Comparison of ENCODE assay signal across 1 cellular context in genomic region chr17:81165246-81166032, GRCh38.
TF ChIP-seq lines count a peak whose summit lies in the region.

Gene PVALEF, plus strand, starts transcription at chr17:81165507. Its CDS starts 15,720 bp downstream, at chr17:81181227.

TF ChIP-seq in HepG2, 621 proteins besides CTCF, POLR2A, EP300 and RAD21 (continued from another document and continues in another):
- peak; percentile 90 for TF ChIP-seq PAXIP1 (CRISPR knock-in tag; conservative IDR thresholded peaks at IDR 0.05)
- no peak for TF ChIP-seq ZNF362 (CRISPR knock-in tag; IDR thresholded peaks at IDR 0.05; ENCODE audit: borderline replicate concordance)
- TF ChIP-seq DNMT3B (CRISPR knock-in tag; conservative IDR thresholded peaks at IDR 0.05) = no peak
- TF ChIP-seq RNF219 (CRISPR knock-in tag; IDR thresholded peaks at IDR 0.05) = no peak; the same call in 1 of the 2 replicates
- peak; percentile 27; the same call in 1 of the 2 replicates for TF ChIP-seq TEAD2 (CRISPR knock-in tag; IDR thresholded peaks at IDR 0.05)
- TF ChIP-seq GABPB1 (CRISPR knock-in tag; IDR thresholded peaks at IDR 0.05) = peak; percentile 78
- TF ChIP-seq FOXK2 (IDR thresholded peaks at IDR 0.05) = no peak
- no peak for TF ChIP-seq ZNF570 (CRISPR knock-in tag; IDR thresholded peaks at IDR 0.05; ENCODE audit: borderline replicate concordance)
- TF ChIP-seq ZNF775 (CRISPR knock-in tag; IDR thresholded peaks at IDR 0.05; ENCODE audit: borderline replicate concordance) = no peak
- no peak for TF ChIP-seq DMTF1 (CRISPR knock-in tag; IDR thresholded peaks at IDR 0.05)
- no peak for TF ChIP-seq ZNF318 (CRISPR knock-in tag; IDR thresholded peaks at IDR 0.05)
- no peak for TF ChIP-seq NR2F1 (CRISPR knock-in tag; IDR thresholded peaks at IDR 0.05)
- TF ChIP-seq TEF (CRISPR knock-in tag; IDR thresholded peaks at IDR 0.05) = no peak
- TF ChIP-seq FOSL1 (CRISPR knock-in tag; IDR thresholded peaks at IDR 0.05; ENCODE audit: borderline replicate concordance) = no peak
- TF ChIP-seq RAD51 (IDR thresholded peaks at IDR 0.05; ENCODE audit: borderline replicate concordance) = no peak
- TF ChIP-seq PBX2 (CRISPR knock-in tag; IDR thresholded peaks at IDR 0.05) = no peak
- TF ChIP-seq TOPORS (CRISPR knock-in tag; IDR thresholded peaks at IDR 0.05) = no peak
- TF ChIP-seq ZNF878 (CRISPR knock-in tag; IDR thresholded peaks at IDR 0.05) = no peak
- peak; percentile 93 for TF ChIP-seq ZNF563 (CRISPR knock-in tag; IDR thresholded peaks at IDR 0.05)
- no peak for TF ChIP-seq ZNF20 (CRISPR knock-in tag; IDR thresholded peaks at IDR 0.05)
- TF ChIP-seq ZFP36L1 (CRISPR knock-in tag; IDR thresholded peaks at IDR 0.05) = no peak
- peak; percentile 79 for TF ChIP-seq HDAC2 (CRISPR knock-in tag; IDR thresholded peaks at IDR 0.05)
- peak; percentile 79 for TF ChIP-seq ZNF709 (CRISPR knock-in tag; IDR thresholded peaks at IDR 0.05)
- no peak for TF ChIP-seq MAFF (IDR thresholded peaks at IDR 0.05; ENCODE audit: low read depth, low read length)
- no peak for TF ChIP-seq PLSCR1 (CRISPR knock-in tag; IDR thresholded peaks at IDR 0.05; ENCODE audit: borderline replicate concordance)
- TF ChIP-seq ZBTB21 (CRISPR knock-in tag; IDR thresholded peaks at IDR 0.05) = no peak
- peak; percentile 78 for TF ChIP-seq HNF4G (IDR thresholded peaks at IDR 0.05; ENCODE audit: borderline replicate concordance, low read depth, low read length)
- peak; percentile 85; the same call in 1 of the 2 replicates for TF ChIP-seq HNF4G (CRISPR knock-in tag; IDR thresholded peaks at IDR 0.05; ENCODE audit: borderline replicate concordance, low read depth)
- peak; percentile 39; the same call in 1 of the 2 replicates for TF ChIP-seq ZNF512 (CRISPR knock-in tag; IDR thresholded peaks at IDR 0.05)
- 0 out of 2 replicates have a peak, but pooled peaks have one; percentile 28 for TF ChIP-seq CENPT (CRISPR knock-in tag; IDR thresholded peaks at IDR 0.05; ENCODE audit: low read depth)
